In genomic region chr14:69796797-69797500, GRCh38 we compare ENCODE assay signal across 1 cellular context.
TF ChIP-seq lines count a peak whose summit lies in the region.

TSS of gene SLC10A1 (minus strand) at chr14:69797241. CDS start at chr14:69797155, 86 bp downstream.

TF ChIP-seq in GM23338, 12 proteins besides CTCF, POLR2A, EP300 and RAD21 (continued from another document):
- TF ChIP-seq ZNF462 (CRISPR knock-in tag; IDR thresholded peaks at IDR 0.05) (no peak), EZH2 (IDR thresholded peaks at IDR 0.05; ENCODE audit: low read depth, unreplicated experiment) (no peak), POLR2AphosphoS5 (IDR thresholded peaks at IDR 0.05; ENCODE audit: low read depth) (no peak), NANOG (IDR thresholded peaks at IDR 0.05; ENCODE audit: borderline replicate concordance) (no peak), ZNF331 (CRISPR knock-in tag; IDR thresholded peaks at IDR 0.05; ENCODE audit: low read depth) (no peak)
TF ChIP-seq in GM23338: peak in this region for 0.
